In the genomic region with DNA sequence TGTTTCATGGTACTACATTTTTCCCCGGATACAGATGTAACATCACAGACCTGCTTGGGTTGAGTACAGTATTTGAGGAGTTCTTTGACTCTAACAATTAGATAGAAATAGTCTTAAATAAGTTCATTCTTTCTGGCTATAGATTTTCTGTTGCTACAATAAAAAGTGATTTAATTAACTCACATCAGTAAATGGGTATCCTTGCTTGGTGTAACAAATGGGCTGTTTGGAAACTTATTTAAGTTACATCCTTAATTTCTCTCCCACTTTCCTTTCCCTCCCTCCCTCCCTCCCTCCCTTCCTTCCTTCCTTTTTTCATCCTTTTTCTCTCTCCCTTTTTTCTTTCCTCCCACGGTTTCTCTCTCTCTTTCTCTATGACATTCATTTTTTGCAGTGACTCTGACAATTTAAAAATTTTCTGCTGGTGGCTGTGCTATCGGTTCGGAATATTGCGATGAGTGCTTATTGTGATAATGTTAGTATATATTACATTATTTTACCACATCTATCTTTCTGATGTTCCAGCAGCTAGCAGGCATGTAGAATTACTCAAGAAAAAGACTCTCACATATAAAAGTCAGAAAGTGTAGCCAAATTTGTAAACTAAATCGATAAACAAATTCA, we compare ENCODE assay signal across 12 cellular contexts. TPM values are rescaled to one million over a fixed set of nuclear protein-coding genes. Genes with fewer than 3 reads are reported as not detected.
"Had no signal": no experiment of that assay in that cellular context is flagged by ENCODE, and none has a peak within 500 bp of the region (broad histone marks: within the 10 kb centered on the region; RNA-seq: fewer than 3 reads in every experiment).

No MANE protein-coding gene starts in this region.

- H3K9ac ChIP-seq: GM23248 had no signal

- FAIRE-seq: H1, H54 had no signal

- DNase-seq: GM23248, GOT3, H7, H9, HCEC 1CT, HFFc6 had no signal

- H3K4me1 ChIP-seq: HAP-1 had no signal

- H3K27ac ChIP-seq: GM23248 had no signal

- H2AFZ ChIP-seq: GM23248, GM23338 had no signal

- H3K4me3 ChIP-seq: GM23248, GM23338, HAP-1 had no signal

- ATAC-seq: GM23338, HCT116 had no signal

- H3K9me3 ChIP-seq: HAP-1 had no signal

- H3K36me3 ChIP-seq: HAP-1 had no signal

- H3K4me2 ChIP-seq: GM23338 had no signal

RNA-seq across cellular contexts. Expression of a gene that starts 3.2 kb away (rescaled TPM):
- total RNA-seq: GM23248, GM23338, H1, H4, H7, H9, HFFc6 had no signal
- polyA plus RNA-seq: GM23248, GM23338, H1 had no signal

RNA-seq across cellular contexts. Expression of a gene that starts 37.6 kb away (rescaled TPM):
- total RNA-seq: GM23248, GM23338, H1, H4, H7, H9, HFFc6 had no signal
- polyA plus RNA-seq: GM23248, GM23338, H1 had no signal

RNA-seq across cellular contexts. Expression of a gene that starts 54.6 kb away (rescaled TPM):
- total RNA-seq: GM23248, GM23338, H1, H4, H7, H9, HFFc6 had no signal
- polyA plus RNA-seq: GM23248, GM23338 had no signal
